ENCODE assay signal across 1 cellular context in genomic region chr2:68251187-68251854, GRCh38.
TF ChIP-seq lines count a peak whose summit lies in the region.

No MANE protein-coding gene starts in this region.

TF ChIP-seq in HEK293, 187 proteins besides CTCF, POLR2A, EP300 and RAD21 (continued from another document):
- TF ChIP-seq, protein P1, sequence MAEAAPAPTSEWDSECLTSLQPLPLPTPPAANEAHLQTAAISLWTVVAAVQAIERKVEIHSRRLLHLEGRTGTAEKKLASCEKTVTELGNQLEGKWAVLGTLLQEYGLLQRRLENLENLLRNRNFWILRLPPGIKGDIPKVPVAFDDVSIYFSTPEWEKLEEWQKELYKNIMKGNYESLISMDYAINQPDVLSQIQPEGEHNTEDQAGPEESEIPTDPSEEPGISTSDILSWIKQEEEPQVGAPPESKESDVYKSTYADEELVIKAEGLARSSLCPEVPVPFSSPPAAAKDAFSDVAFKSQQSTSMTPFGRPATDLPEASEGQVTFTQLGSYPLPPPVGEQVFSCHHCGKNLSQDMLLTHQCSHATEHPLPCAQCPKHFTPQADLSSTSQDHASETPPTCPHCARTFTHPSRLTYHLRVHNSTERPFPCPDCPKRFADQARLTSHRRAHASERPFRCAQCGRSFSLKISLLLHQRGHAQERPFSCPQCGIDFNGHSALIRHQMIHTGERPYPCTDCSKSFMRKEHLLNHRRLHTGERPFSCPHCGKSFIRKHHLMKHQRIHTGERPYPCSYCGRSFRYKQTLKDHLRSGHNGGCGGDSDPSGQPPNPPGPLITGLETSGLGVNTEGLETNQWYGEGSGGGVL (tag by site-specific recombination; IDR thresholded peaks at IDR 0.05) = peak; percentile 20; the same call in 1 of the 2 replicates
- TF ChIP-seq ZNF571 (tag by site-specific recombination; IDR thresholded peaks at IDR 0.05) = no peak
- TF ChIP-seq ZNF140 (tag by site-specific recombination; IDR thresholded peaks at IDR 0.05) = no peak
- TF ChIP-seq SP2 (tag by site-specific recombination; IDR thresholded peaks at IDR 0.05) = peak; percentile 26
- TF ChIP-seq GLIS2 (tag by site-specific recombination; IDR thresholded peaks at IDR 0.05) = peak; percentile 81
- TF ChIP-seq ZNF768 (tag by site-specific recombination; IDR thresholded peaks at IDR 0.05) = no peak
- no peak for TF ChIP-seq ZNF830 (tag by site-specific recombination; IDR thresholded peaks at IDR 0.05; ENCODE audit: low read depth)
- TF ChIP-seq, protein P2, sequence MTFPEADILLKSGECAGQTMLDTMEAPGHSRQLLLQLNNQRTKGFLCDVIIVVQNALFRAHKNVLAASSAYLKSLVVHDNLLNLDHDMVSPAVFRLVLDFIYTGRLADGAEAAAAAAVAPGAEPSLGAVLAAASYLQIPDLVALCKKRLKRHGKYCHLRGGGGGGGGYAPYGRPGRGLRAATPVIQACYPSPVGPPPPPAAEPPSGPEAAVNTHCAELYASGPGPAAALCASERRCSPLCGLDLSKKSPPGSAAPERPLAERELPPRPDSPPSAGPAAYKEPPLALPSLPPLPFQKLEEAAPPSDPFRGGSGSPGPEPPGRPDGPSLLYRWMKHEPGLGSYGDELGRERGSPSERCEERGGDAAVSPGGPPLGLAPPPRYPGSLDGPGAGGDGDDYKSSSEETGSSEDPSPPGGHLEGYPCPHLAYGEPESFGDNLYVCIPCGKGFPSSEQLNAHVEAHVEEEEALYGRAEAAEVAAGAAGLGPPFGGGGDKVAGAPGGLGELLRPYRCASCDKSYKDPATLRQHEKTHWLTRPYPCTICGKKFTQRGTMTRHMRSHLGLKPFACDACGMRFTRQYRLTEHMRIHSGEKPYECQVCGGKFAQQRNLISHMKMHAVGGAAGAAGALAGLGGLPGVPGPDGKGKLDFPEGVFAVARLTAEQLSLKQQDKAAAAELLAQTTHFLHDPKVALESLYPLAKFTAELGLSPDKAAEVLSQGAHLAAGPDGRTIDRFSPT (tag by site-specific recombination; IDR thresholded peaks at IDR 0.05) = no peak
- 0 out of 2 replicates have a peak, but pooled peaks have one; percentile 33 for TF ChIP-seq ZNF600 (tag by site-specific recombination; IDR thresholded peaks at IDR 0.05)
- peak; percentile 81 for TF ChIP-seq PRDM10 (tag by site-specific recombination; IDR thresholded peaks at IDR 0.05)
- no peak for TF ChIP-seq ZNF791 (tag by site-specific recombination; IDR thresholded peaks at IDR 0.05)
- TF ChIP-seq BCL11B (tag by site-specific recombination; IDR thresholded peaks at IDR 0.05; ENCODE audit: low read depth) = no peak
- TF ChIP-seq ZNF548 (tag by site-specific recombination; IDR thresholded peaks at IDR 0.05) = no peak
- TF ChIP-seq, protein P3, sequence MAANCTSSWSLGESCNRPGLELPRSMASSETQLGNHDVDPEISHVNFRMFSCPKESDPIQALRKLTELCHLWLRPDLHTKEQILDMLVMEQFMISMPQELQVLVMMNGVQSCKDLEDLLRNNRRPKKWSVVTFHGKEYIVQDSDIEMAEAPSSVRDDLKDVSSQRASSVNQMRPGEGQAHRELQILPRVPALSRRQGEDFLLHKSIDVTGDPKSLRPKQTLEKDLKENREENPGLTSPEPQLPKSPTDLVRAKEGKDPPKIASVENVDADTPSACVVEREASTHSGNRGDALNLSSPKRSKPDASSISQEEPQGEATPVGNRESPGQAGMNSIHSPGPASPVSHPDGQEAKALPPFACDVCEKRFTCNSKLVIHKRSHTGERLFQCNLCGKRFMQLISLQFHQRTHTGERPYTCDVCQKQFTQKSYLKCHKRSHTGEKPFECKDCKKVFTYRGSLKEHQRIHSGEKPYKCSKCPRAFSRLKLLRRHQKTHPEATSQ (tag by site-specific recombination; IDR thresholded peaks at IDR 0.05) = no peak
- TF ChIP-seq KLF9 (tag by site-specific recombination; IDR thresholded peaks at IDR 0.05; ENCODE audit: low read depth) = 0 out of 2 replicates have a peak, but pooled peaks have one; percentile 32
- no peak for TF ChIP-seq ZFP37 (tag by site-specific recombination; IDR thresholded peaks at IDR 0.05)
- TF ChIP-seq ZNF529 (tag by site-specific recombination; IDR thresholded peaks at IDR 0.05; ENCODE audit: insufficient replicate concordance) = no peak
- TF ChIP-seq WT1 (tag by site-specific recombination; IDR thresholded peaks at IDR 0.05) = no peak
- TF ChIP-seq ZBTB17 (tag by site-specific recombination; IDR thresholded peaks at IDR 0.05) = peak; percentile 75
- TF ChIP-seq ZNF623 (tag by site-specific recombination; IDR thresholded peaks at IDR 0.05) = no peak
- TF ChIP-seq ZNF488 (tag by site-specific recombination; IDR thresholded peaks at IDR 0.05) = no peak
- TF ChIP-seq MZF1 (tag by site-specific recombination; IDR thresholded peaks at IDR 0.05; ENCODE audit: borderline replicate concordance) = no peak
- no peak for TF ChIP-seq ZNF473 (tag by site-specific recombination; IDR thresholded peaks at IDR 0.05)
- TF ChIP-seq, protein P4, sequence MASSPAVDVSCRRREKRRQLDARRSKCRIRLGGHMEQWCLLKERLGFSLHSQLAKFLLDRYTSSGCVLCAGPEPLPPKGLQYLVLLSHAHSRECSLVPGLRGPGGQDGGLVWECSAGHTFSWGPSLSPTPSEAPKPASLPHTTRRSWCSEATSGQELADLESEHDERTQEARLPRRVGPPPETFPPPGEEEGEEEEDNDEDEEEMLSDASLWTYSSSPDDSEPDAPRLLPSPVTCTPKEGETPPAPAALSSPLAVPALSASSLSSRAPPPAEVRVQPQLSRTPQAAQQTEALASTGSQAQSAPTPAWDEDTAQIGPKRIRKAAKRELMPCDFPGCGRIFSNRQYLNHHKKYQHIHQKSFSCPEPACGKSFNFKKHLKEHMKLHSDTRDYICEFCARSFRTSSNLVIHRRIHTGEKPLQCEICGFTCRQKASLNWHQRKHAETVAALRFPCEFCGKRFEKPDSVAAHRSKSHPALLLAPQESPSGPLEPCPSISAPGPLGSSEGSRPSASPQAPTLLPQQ (tag by site-specific recombination; IDR thresholded peaks at IDR 0.05) = no peak
- TF ChIP-seq, protein P5, sequence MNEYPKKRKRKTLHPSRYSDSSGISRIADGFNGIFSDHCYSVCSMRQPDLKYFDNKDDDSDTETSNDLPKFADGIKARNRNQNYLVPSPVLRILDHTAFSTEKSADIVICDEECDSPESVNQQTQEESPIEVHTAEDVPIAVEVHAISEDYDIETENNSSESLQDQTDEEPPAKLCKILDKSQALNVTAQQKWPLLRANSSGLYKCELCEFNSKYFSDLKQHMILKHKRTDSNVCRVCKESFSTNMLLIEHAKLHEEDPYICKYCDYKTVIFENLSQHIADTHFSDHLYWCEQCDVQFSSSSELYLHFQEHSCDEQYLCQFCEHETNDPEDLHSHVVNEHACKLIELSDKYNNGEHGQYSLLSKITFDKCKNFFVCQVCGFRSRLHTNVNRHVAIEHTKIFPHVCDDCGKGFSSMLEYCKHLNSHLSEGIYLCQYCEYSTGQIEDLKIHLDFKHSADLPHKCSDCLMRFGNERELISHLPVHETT (tag by site-specific recombination; IDR thresholded peaks at IDR 0.05) = no peak
- TF ChIP-seq ZNF660 (tag by site-specific recombination; IDR thresholded peaks at IDR 0.05) = peak; percentile 74
- peak; percentile 47; the same call in 1 of the 2 replicates for TF ChIP-seq ZBTB11 (tag by site-specific recombination; conservative IDR thresholded peaks at IDR 0.05; ENCODE audit: low read depth)
